In the genomic region with DNA sequence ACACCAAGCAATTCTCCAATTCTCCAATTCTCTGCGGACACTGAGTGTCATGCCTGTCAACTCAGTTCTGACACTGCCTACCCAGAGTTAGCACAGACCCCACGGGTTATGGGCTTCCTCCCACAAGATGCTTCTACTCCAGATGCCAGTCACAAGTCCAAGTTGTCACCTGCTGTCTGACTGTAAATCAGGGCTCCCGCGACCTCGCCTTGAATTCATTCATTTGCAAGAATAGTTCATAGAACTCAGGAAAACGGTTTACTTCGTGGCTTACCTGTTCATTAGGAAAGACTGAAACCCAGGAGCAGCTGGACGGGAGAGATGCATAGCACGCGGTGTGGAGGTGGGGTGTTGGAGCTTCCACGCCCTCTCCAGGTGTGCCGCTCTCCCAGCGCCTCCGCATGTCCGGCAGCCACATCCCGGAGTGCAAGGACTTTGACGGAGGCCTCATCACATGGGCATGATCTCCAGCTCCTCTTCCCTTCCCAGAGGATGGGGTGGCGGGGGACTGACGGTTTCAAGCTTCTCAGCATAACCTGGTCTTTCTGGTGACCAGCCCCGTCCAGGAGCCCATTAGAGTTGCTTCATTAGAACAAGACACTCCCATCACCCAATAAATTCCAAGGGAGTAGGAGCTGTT, we compare ENCODE assay signal across 17 cellular contexts.
DNase-seq lines count a peak whose midpoint lies in the region; ATAC-seq and TF ChIP-seq lines count a peak whose summit lies in the region.
"Had no signal": no experiment of that assay in that cellular context is flagged by ENCODE, and none has a peak within 500 bp of the region (broad histone marks: within the 10 kb centered on the region; RNA-seq: fewer than 3 reads in every experiment).

No MANE protein-coding gene starts in this region.

- no peaks in the 10 kb centered on the region for H3K9me3 Mint-ChIP-seq in activated B cell treated with CpG ODN at 0.5 μM for 24 hours
- H3K9me3 Mint-ChIP-seq in memory B cell, result no peaks in the 10 kb centered on the region

- CTCF ChIA-PET in activated B cell treated with CpG ODN at 0.5 μM for 24 hours (lab: Charles Lee), result no interaction called here

- H3K4me1 ChIP-seq in left ventricle myocardium inferior, result peaks cover 33% of the 10 kb centered on the region
- peaks cover 11 to 34% (median 18%) of the 10 kb centered on the region in 4 donors for H3K4me1 ChIP-seq in upper lobe of left lung

- TF ChIP-seq EP300 in upper lobe of left lung (IDR thresholded peaks at IDR 0.05), result no peak

- H3K9me3 ChIP-seq in left ventricle myocardium inferior (replicated peaks) (no peaks in the 10 kb centered on the region), upper lobe of left lung (no peaks in the 10 kb centered on the region)

- H3K4me3 Mint-ChIP-seq in activated B cell treated with CpG ODN at 0.5 μM for 24 hours (peak overlapping the region; percentile 0), memory B cell (no peak overlapping the region)

- H3K4me3 ChIP-seq in left ventricle myocardium inferior (no peak overlapping the region), upper lobe of left lung (no peak overlapping the region)
- H3K4me3 ChIP-seq: dorsolateral prefrontal cortex had no signal

- in situ Hi-C loops in GM13977 (cut with MboI; ENCODE audit: low pct_unique_long_range_greater_than_20kb, low sequenced_read_pairs, unreplicated experiment), result no loop called here

- no peak for ATAC-seq in left cardiac atrium
- no peak for ATAC-seq in activated B cell treated with CpG ODN at 0.5 μM for 24 hours (ENCODE audit: low read depth)
- no peak for ATAC-seq in memory B cell (ENCODE audit: low read depth)
- ATAC-seq in upper lobe of left lung (ENCODE audit: low FRiP score in 2 of 2), result no peak
- no peak for ATAC-seq in HG02588 (IDR thresholded peaks at IDR 0.05; ENCODE audit: unreplicated experiment)

- H3K27ac Mint-ChIP-seq in activated B cell treated with CpG ODN at 0.5 μM for 24 hours (peak overlapping the region; percentile 60), memory B cell (peak overlapping the region; percentile 12)

- POLR2A ChIA-PET in activated B cell treated with CpG ODN at 0.5 μM for 24 hours (lab: Charles Lee), result interaction anchor here (1.4 to 1.5 kb wide), 2 partner anchors 29 to 34 kb away, joined by 5 to 7 read pairs; no protein-coding TSS in a partner anchor

- H3K36me3 Mint-ChIP-seq in activated B cell treated with CpG ODN at 0.5 μM for 24 hours (ENCODE audit: low read depth), result peaks cover 53% of the 10 kb centered on the region
- peaks cover 7% of the 10 kb centered on the region for H3K36me3 Mint-ChIP-seq in memory B cell

- no peaks in the 10 kb centered on the region for H3K27me3 ChIP-seq in left ventricle myocardium inferior (ENCODE audit: low read depth)
- no peaks in the 10 kb centered on the region for H3K27me3 ChIP-seq in upper lobe of left lung
- H3K27me3 ChIP-seq: dorsolateral prefrontal cortex had no signal

- WGBS in upper lobe of left lung, 2 donors, result 88 to 91% methylated on average over 18 to 20 of the region's 20 CpGs

- H3K27me3 Mint-ChIP-seq in activated B cell treated with CpG ODN at 0.5 μM for 24 hours, result no peaks in the 10 kb centered on the region
- no peaks in the 10 kb centered on the region for H3K27me3 Mint-ChIP-seq in memory B cell

- H3K4me1 Mint-ChIP-seq in activated B cell treated with CpG ODN at 0.5 μM for 24 hours, result peaks cover 53% of the 10 kb centered on the region
- peaks cover 20% of the 10 kb centered on the region for H3K4me1 Mint-ChIP-seq in memory B cell

- DNase-seq in left ventricle myocardium inferior (no peak), left cardiac atrium (no peak), activated B cell treated with CpG ODN at 0.5 μM for 24 hours (no peak), memory B cell (ENCODE audit: low spot score in 2 of 2) (no peak), upper lobe of left lung (peak in 1 of 2 donors; percentile 54), GM13977 (ENCODE audit: low spot score) (no peak), NCI-H1930 (lab: John Stamatoyannopoulos, UW) (no peak)
- DNase-seq: activated CD8-positive, alpha-beta memory T cell treated with anti-CD3 and anti-CD28 coated beads for 24 hours; amniotic stem cell; H7; islet precursor cell; NCI-H2171 treated with DMSO at 0.1 percent for 48 hours; OCI-M1; stimulated activated CD4-positive, alpha-beta T cell treated with anti-CD3 and anti-CD28 coated beads, Interleukin-4, amount 100 ng/mL, for 4 hours had no signal

- no peak for TF ChIP-seq POLR2A in upper lobe of left lung (IDR thresholded peaks at IDR 0.05)

- peak overlapping the region; percentile 65 for H3K27ac ChIP-seq in left ventricle myocardium inferior (replicated peaks)
- peak overlapping the region in 3 of 4 donors; percentile 6 to 54 (median 38) for H3K27ac ChIP-seq in upper lobe of left lung
- H3K27ac ChIP-seq: C4-2B had no signal

- intact Hi-C loops in left ventricle myocardium inferior (cut with micrococcal nuclease), result no loop called here
- intact Hi-C loops in left cardiac atrium (cut with DNase I), result no loop called here
- intact Hi-C loops in activated B cell treated with CpG ODN at 0.5 μM for 24 hours (cut with micrococcal nuclease), result loop anchor here (5.0 to 10.0 kb wide), 2 partner anchors 36 to 167 kb away; no protein-coding TSS in a partner anchor

- H3K36me3 ChIP-seq in left ventricle myocardium inferior, result peaks cover 27% of the 10 kb centered on the region
- peaks cover 4 to 31% (median 9%) of the 10 kb centered on the region in 4 donors for H3K36me3 ChIP-seq in upper lobe of left lung

- TF ChIP-seq CTCF in left ventricle myocardium inferior (IDR thresholded peaks at IDR 0.05; ENCODE audit: borderline replicate concordance) (no peak), activated B cell treated with CpG ODN at 0.5 μM for 24 hours (IDR thresholded peaks at IDR 0.05) (no peak), upper lobe of left lung (IDR thresholded peaks at IDR 0.05) (no peak), GM13977 (IDR thresholded peaks at IDR 0.05; ENCODE audit: extremely low read depth, insufficient read depth, missing control alignments) (no peak)
